ENCODE assay signal across 1 cellular context in genomic region chr1:94322696-94323095, GRCh38.
TF ChIP-seq lines count a peak whose summit lies in the region.

No MANE protein-coding gene starts in this region.

TF ChIP-seq in A549, 52 proteins besides CTCF, POLR2A, EP300 and RAD21 (continued from another document):
- no peak for TF ChIP-seq ESRRA (IDR thresholded peaks at IDR 0.05; ENCODE audit: borderline replicate concordance, low read length)
